8 cellular contexts compared by ENCODE assay signal in the genomic region with DNA sequence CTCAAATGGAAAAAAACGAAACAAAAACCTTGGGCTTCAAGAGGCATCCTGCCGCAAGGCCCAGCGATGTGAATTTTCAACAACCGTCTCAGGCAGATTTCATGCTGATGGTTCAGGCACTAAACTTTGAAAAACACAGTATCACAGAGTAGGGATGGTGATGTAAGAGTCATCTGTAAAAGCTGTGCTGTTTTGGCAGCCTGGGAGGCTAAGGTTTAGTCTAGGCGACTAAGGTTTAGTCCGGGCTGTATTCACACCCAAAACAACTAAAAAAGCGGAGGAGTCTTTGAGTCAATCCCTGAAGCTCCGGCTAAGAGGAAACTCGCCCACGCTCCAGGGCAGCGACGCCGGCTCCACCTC. TPM values are rescaled to one million over a fixed set of nuclear protein-coding genes. Genes with fewer than 3 reads are reported as not detected.
DNase-seq lines count a peak whose midpoint lies in the region; ATAC-seq and TF ChIP-seq lines count a peak whose summit lies in the region.

No MANE protein-coding gene starts in this region.

- H3K27ac Mint-ChIP-seq in IgD-negative memory B cell (no peak overlapping the region), chondrocyte (ENCODE audit: unreplicated experiment) (peak overlapping the region; percentile 93)

- ATAC-seq in GM21528 (IDR thresholded peaks at IDR 0.05; ENCODE audit: low FRiP score, unreplicated experiment) = no peak
- ATAC-seq in HG03469 (IDR thresholded peaks at IDR 0.05; ENCODE audit: unreplicated experiment) = no peak

- CTCF ChIA-PET in AG04450 (lab: Charles Lee) = interaction anchor here (0.6 kb wide), 1 partner anchor 565 kb away, joined by 4 read pairs; no protein-coding TSS in a partner anchor

- H3K4me3 Mint-ChIP-seq in IgD-negative memory B cell (peak overlapping the region; percentile 90 to 98 (median 96)), chondrocyte (ENCODE audit: unreplicated experiment) (peak overlapping the region; percentile 90)

- peak overlapping the region; percentile 67 for H3K9ac ChIP-seq in muscle layer of colon (ENCODE audit: low read length)

- H3K36me3 ChIP-seq in muscle layer of colon (ENCODE audit: insufficient read depth, low read length) = no peaks in the 10 kb centered on the region

- no peak for DNase-seq in AG04450 (ENCODE audit: low read depth, low spot score)
- no peak for DNase-seq in chondrocyte (ENCODE audit: low spot score)
- no peak for DNase-seq in SIG-M5 treated with dmso at 0.1 percent for 504 hours (lab: John Stamatoyannopoulos, UW; ENCODE audit: unreplicated experiment)
- DNase-seq in NCI-H446 (lab: John Stamatoyannopoulos, UW) = no peak

- H3K4me3 ChIP-seq in AG04450 (ENCODE audit: low read depth, low read length) (peak overlapping the region; percentile 88), muscle layer of colon (ENCODE audit: low read depth in 1 of 2, low read length in 2 of 2) (peak overlapping the region; percentile 77 to 87)

- no peaks in the 10 kb centered on the region; the same call in 1 of the 2 replicates for H3K9me3 ChIP-seq in AG04450 (ENCODE audit: control insufficient read depth, insufficient read depth, low read length)
- no peaks in the 10 kb centered on the region for H3K9me3 ChIP-seq in muscle layer of colon (ENCODE audit: low read length)

- H3K9me3 Mint-ChIP-seq in IgD-negative memory B cell (no peaks in the 10 kb centered on the region), chondrocyte (ENCODE audit: low read depth) (no peaks in the 10 kb centered on the region)

- H3K4me1 Mint-ChIP-seq in IgD-negative memory B cell = peaks cover 10 to 14% (median 12%) of the 10 kb centered on the region in 3 donors
- H3K4me1 Mint-ChIP-seq in chondrocyte (ENCODE audit: low read depth) = peaks cover 26% of the 10 kb centered on the region

- TF ChIP-seq CTCF in AG04450 (IDR thresholded peaks at IDR 0.05; ENCODE audit: low read depth, low read length) (no peak), chondrocyte (IDR thresholded peaks at IDR 0.05) (no peak)

- POLR2A ChIA-PET in AG04450 (lab: Yijun Ruan, JAX) = interaction anchor here (0.6 to 1.6 kb wide), 4 partner anchors 28 to 358 kb away, joined by 3 to 4 read pairs (median 4); no protein-coding TSS in a partner anchor

- H3K27me3 ChIP-seq in AG04450 (ENCODE audit: control insufficient read depth, insufficient read depth, low read length) = no peaks in the 10 kb centered on the region
- H3K27me3 ChIP-seq in muscle layer of colon (ENCODE audit: control insufficient read depth in 1 of 2, insufficient read depth in 2 of 2, low read length in 2 of 2) = no peaks in the 10 kb centered on the region

- H3K36me3 Mint-ChIP-seq in IgD-negative memory B cell (peaks cover 5% of the 10 kb centered on the region), chondrocyte (ENCODE audit: low read depth) (peaks cover 3% of the 10 kb centered on the region)

- H3K27me3 Mint-ChIP-seq in IgD-negative memory B cell (no peaks in the 10 kb centered on the region), chondrocyte (ENCODE audit: low read depth) (no peaks in the 10 kb centered on the region)

- H3K4me1 ChIP-seq in muscle layer of colon (ENCODE audit: insufficient read depth, low read length) = peaks cover 22% of the 10 kb centered on the region

- H3K27ac ChIP-seq in AG04450 (ENCODE audit: low read depth, low read length) = peak overlapping the region; percentile 94
- H3K27ac ChIP-seq in muscle layer of colon (ENCODE audit: low read depth, low read length) = peak overlapping the region; percentile 77

RNA-seq across cellular contexts. Expression of gene MINPP1, which starts 0.4 kb away (rescaled TPM):
- polyA plus RNA-seq in AG04450 (2011; rRNA removed) (16.6 and 24.6 TPM in 2 replicates), IgD-negative memory B cell (3.9 TPM)
- 4.5 and 10.3 TPM in 2 replicates for polyA minus RNA-seq in AG04450 (2011; rRNA and poly(A)+ RNA removed)
- 18.9 to 26.9 TPM (median 19.2 TPM) in 3 replicates for total RNA-seq in chondrocyte
